Comparison of ENCODE assay signal across 21 cellular contexts in genomic region chr1:87834941-87835340, GRCh38.
"Had no signal": no experiment of that assay in that cellular context is flagged by ENCODE, and none has a peak within 500 bp of the region (broad histone marks: within the 10 kb centered on the region; RNA-seq: fewer than 3 reads in every experiment).

No MANE protein-coding gene starts in this region.

- H3K9me3 Mint-ChIP-seq: memory B cell; natural killer cell treated with Interleukin-12 subunit alpha and Interleukin-12 subunit beta and Interleukin-15 and Interleukin-18, amount 100 ng/mL, for 72 hours; stimulated activated naive B cell treated with anti-CD40 and anti-IgM and Interleukin-4, amounts not matched to agents 10 μg/mL and 1 μg/mL and 100 μg/mL, for 72 hours had no signal

- H3K4me1 ChIP-seq: gastroesophageal sphincter, left ventricle myocardium inferior, right atrium auricular region, tibial artery, vagina had no signal

- H3K9me3 ChIP-seq: gastroesophageal sphincter, left ventricle myocardium inferior, right atrium auricular region, tibial artery, vagina had no signal

- H3K4me3 ChIP-seq: gastroesophageal sphincter, left ventricle myocardium inferior, right atrium auricular region, tibial artery, vagina had no signal

- H3K27ac Mint-ChIP-seq: memory B cell; natural killer cell treated with Interleukin-12 subunit alpha and Interleukin-12 subunit beta and Interleukin-15 and Interleukin-18, amount 100 ng/mL, for 72 hours; stimulated activated naive B cell treated with anti-CD40 and anti-IgM and Interleukin-4, amounts not matched to agents 10 μg/mL and 1 μg/mL and 100 μg/mL, for 72 hours had no signal

- H3K36me3 ChIP-seq: brain microvascular endothelial cell, gastroesophageal sphincter, left ventricle myocardium inferior, right atrium auricular region, tibial artery, vagina had no signal

- ATAC-seq: gastroesophageal sphincter; natural killer cell treated with Interleukin-12 subunit alpha and Interleukin-12 subunit beta and Interleukin-15 and Interleukin-18, amount 100 ng/mL, for 72 hours; stimulated activated naive B cell treated with anti-CD40 and anti-IgM and Interleukin-4, amounts not matched to agents 10 μg/mL and 1 μg/mL and 100 μg/mL, for 72 hours had no signal

- H3K27me3 ChIP-seq: brain microvascular endothelial cell, gastroesophageal sphincter, right atrium auricular region, tibial artery, vagina had no signal

- H3K36me3 Mint-ChIP-seq: memory B cell; natural killer cell treated with Interleukin-12 subunit alpha and Interleukin-12 subunit beta and Interleukin-15 and Interleukin-18, amount 100 ng/mL, for 72 hours; stimulated activated naive B cell treated with anti-CD40 and anti-IgM and Interleukin-4, amounts not matched to agents 10 μg/mL and 1 μg/mL and 100 μg/mL, for 72 hours had no signal

- DNase-seq: activated CD4-positive, alpha-beta T cell treated with anti-CD3 and anti-CD28 coated beads for 1 hour; activated CD4-positive, alpha-beta T cell treated with anti-CD3 and anti-CD28 coated beads, Interleukin-2, amount 50 U/mL, for 4 hours; activated naive CD4-positive, alpha-beta T cell; activated T-cell treated with anti-CD3 and anti-CD28 coated beads for 4 hours; anterior cingulate cortex; brain microvascular endothelial cell; cerebellar nuclear complex; effector memory CD4-positive, alpha-beta T cell; kidney; left ventricle myocardium inferior; nucleus accumbens; stimulated activated CD4-positive, alpha-beta T cell treated with anti-CD3 and anti-CD28 coated beads, Interleukin-4, amount 100 ng/mL, for 1 hour; stimulated activated naive B cell treated with anti-CD40 and anti-IgM and Interleukin-4, amounts not matched to agents 10 μg/mL and 1 μg/mL and 100 μg/mL, for 72 hours; T1000; tibial artery had no signal

- H3K27ac ChIP-seq: brain microvascular endothelial cell, gastroesophageal sphincter, left ventricle myocardium inferior, right atrium auricular region, tibial artery, vagina, VCaP had no signal

- H3K27me3 Mint-ChIP-seq: memory B cell; stimulated activated naive B cell treated with anti-CD40 and anti-IgM and Interleukin-4, amounts not matched to agents 10 μg/mL and 1 μg/mL and 100 μg/mL, for 72 hours had no signal

- H3K4me3 Mint-ChIP-seq: memory B cell; natural killer cell treated with Interleukin-12 subunit alpha and Interleukin-12 subunit beta and Interleukin-15 and Interleukin-18, amount 100 ng/mL, for 72 hours; stimulated activated naive B cell treated with anti-CD40 and anti-IgM and Interleukin-4, amounts not matched to agents 10 μg/mL and 1 μg/mL and 100 μg/mL, for 72 hours had no signal
